Comparison of ENCODE assay signal across 7 cellular contexts in genomic region chr3:40317061-40317676, GRCh38. TPM values are rescaled to one million over a fixed set of nuclear protein-coding genes. Genes with fewer than 3 reads are reported as not detected.
DNase-seq lines count a peak whose midpoint lies in the region; ATAC-seq and TF ChIP-seq lines count a peak whose summit lies in the region.

No MANE protein-coding gene starts in this region.

- H3K27me3 ChIP-seq in OCI-LY3 (ENCODE audit: low read depth, low read length) (0 out of 2 replicates have a peak, but pooled peaks cover 2% of the 10 kb centered on the region), smooth muscle cell (ENCODE audit: low read depth) (no peaks in the 10 kb centered on the region)

- H3K27ac Mint-ChIP-seq in activated naive CD8-positive, alpha-beta T cell treated with anti-CD3 and anti-CD28 coated beads, Interleukin-2, amount 50 U/mL, for 24 hours = no peak overlapping the region

- H3K4me1 ChIP-seq in OCI-LY3 (ENCODE audit: low read length) (no peaks in the 10 kb centered on the region), smooth muscle cell (ENCODE audit: low read depth) (peaks cover 2% of the 10 kb centered on the region)

- H3K9ac ChIP-seq in OCI-LY3 (ENCODE audit: low read length) = no peak overlapping the region
- no peak overlapping the region for H3K9ac ChIP-seq in smooth muscle cell (ENCODE audit: low read depth)

- ATAC-seq in GM19467 (IDR thresholded peaks at IDR 0.05; ENCODE audit: unreplicated experiment) = peak; percentile 74
- peak; percentile 80 for ATAC-seq in activated naive CD8-positive, alpha-beta T cell treated with anti-CD3 and anti-CD28 coated beads, Interleukin-2, amount 50 U/mL, for 24 hours

- no peaks in the 10 kb centered on the region for H3K27me3 Mint-ChIP-seq in activated naive CD8-positive, alpha-beta T cell treated with anti-CD3 and anti-CD28 coated beads, Interleukin-2, amount 50 U/mL, for 24 hours

- H3K36me3 ChIP-seq in OCI-LY3 (replicated peaks; ENCODE audit: low read depth, low read length) (peaks cover 22% of the 10 kb centered on the region), smooth muscle cell (ENCODE audit: low read depth) (peaks cover 5% of the 10 kb centered on the region)

- no peak overlapping the region for H3K4me3 Mint-ChIP-seq in activated naive CD8-positive, alpha-beta T cell treated with anti-CD3 and anti-CD28 coated beads, Interleukin-2, amount 50 U/mL, for 24 hours

- H3K27ac ChIP-seq in OCI-LY3 (ENCODE audit: low read length) (no peak overlapping the region), smooth muscle cell (ENCODE audit: low read depth) (no peak overlapping the region)

- WGBS in smooth muscle cell (ENCODE audit: low lambda C conversion rate) = 26% methylated on average over 5 of the region's 5 CpGs

- peaks cover 8% of the 10 kb centered on the region for H3K4me1 Mint-ChIP-seq in activated naive CD8-positive, alpha-beta T cell treated with anti-CD3 and anti-CD28 coated beads, Interleukin-2, amount 50 U/mL, for 24 hours

- DNase-seq in ELF-1 (ENCODE audit: low read depth, low spot score) (peak; percentile 62), HS-27A (ENCODE audit: low read depth) (peak; percentile 31), hepatic stellate cell (ENCODE audit: low spot score) (peak; percentile 28), smooth muscle cell (lab: John Stamatoyannopoulos, UW; ENCODE audit: unreplicated experiment) (no peak)
- DNase-seq in activated naive CD8-positive, alpha-beta T cell treated with anti-CD3 and anti-CD28 coated beads, Interleukin-2, amount 50 U/mL, for 24 hours = peak; percentile 27

- H3K79me2 ChIP-seq in OCI-LY3 (ENCODE audit: low read length) (no peaks in the 10 kb centered on the region), smooth muscle cell (ENCODE audit: low read depth) (no peaks in the 10 kb centered on the region)

- H3K9me3 ChIP-seq in OCI-LY3 (ENCODE audit: insufficient read depth, low read length) (no peaks in the 10 kb centered on the region), smooth muscle cell (replicated peaks; ENCODE audit: low read depth) (no peaks in the 10 kb centered on the region)

- H3F3A ChIP-seq in smooth muscle cell (ENCODE audit: low read depth) = peaks cover 6% of the 10 kb centered on the region

- TF ChIP-seq CTCF in OCI-LY3 (IDR thresholded peaks at IDR 0.05; ENCODE audit: low read depth, low read length) = peak; percentile 92
- peak; percentile 76 for TF ChIP-seq CTCF in smooth muscle cell (IDR thresholded peaks at IDR 0.05; ENCODE audit: borderline replicate concordance, insufficient read depth, poor library complexity, severe bottlenecking)

- H3K4me3 ChIP-seq in OCI-LY3 (ENCODE audit: low read length) (no peak overlapping the region), smooth muscle cell (no peak overlapping the region)

- H3K4me2 ChIP-seq in OCI-LY3 (ENCODE audit: low read length) (no peak overlapping the region), smooth muscle cell (no peak overlapping the region)

- H4K20me1 ChIP-seq in OCI-LY3 (ENCODE audit: insufficient read depth, low read length) = no peaks in the 10 kb centered on the region
- no peaks in the 10 kb centered on the region for H4K20me1 ChIP-seq in smooth muscle cell (ENCODE audit: low read depth)

- peaks cover 9% of the 10 kb centered on the region for H3K36me3 Mint-ChIP-seq in activated naive CD8-positive, alpha-beta T cell treated with anti-CD3 and anti-CD28 coated beads, Interleukin-2, amount 50 U/mL, for 24 hours (ENCODE audit: low read depth)

- H3K9me3 Mint-ChIP-seq in activated naive CD8-positive, alpha-beta T cell treated with anti-CD3 and anti-CD28 coated beads, Interleukin-2, amount 50 U/mL, for 24 hours = no peaks in the 10 kb centered on the region

- no peak overlapping the region for H2AFZ ChIP-seq in OCI-LY3 (ENCODE audit: low read depth, low read length)
- H2AFZ ChIP-seq in smooth muscle cell (ENCODE audit: low read depth) = no peak overlapping the region

RNA-seq across cellular contexts. Expression of gene EIF1B, which starts 7.7 kb away (rescaled TPM):
- 36.9 and 46.8 TPM in 2 replicates for total RNA-seq in smooth muscle cell
- polyA plus RNA-seq in smooth muscle cell = 87.7 and 91.7 TPM in 2 replicates
